In the genomic region with DNA sequence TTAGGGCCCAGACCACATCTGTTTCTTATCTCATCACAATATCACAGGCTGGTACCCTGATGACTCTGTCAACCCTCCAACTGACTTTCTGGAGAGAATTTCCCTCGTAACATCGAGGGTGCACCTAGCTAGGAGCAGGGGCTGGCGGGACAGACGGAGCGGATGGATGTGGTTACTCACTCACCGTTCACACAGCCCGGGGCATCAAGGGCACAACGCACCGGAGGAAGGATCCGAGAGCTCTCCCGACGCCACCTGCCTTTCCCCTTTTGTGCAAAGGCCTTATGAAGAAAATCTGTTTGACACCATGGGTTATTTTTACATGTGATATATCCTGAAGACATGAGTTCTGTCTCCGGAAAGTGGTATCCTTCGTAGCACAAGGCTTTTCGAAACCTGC, we compare ENCODE assay signal across 1 cellular context.
TF ChIP-seq lines count a peak whose summit lies in the region.

No MANE protein-coding gene starts in this region.

TF ChIP-seq in GM23338, 12 proteins besides CTCF, POLR2A, EP300 and RAD21 (continued from another document):
- TF ChIP-seq, protein P1, sequence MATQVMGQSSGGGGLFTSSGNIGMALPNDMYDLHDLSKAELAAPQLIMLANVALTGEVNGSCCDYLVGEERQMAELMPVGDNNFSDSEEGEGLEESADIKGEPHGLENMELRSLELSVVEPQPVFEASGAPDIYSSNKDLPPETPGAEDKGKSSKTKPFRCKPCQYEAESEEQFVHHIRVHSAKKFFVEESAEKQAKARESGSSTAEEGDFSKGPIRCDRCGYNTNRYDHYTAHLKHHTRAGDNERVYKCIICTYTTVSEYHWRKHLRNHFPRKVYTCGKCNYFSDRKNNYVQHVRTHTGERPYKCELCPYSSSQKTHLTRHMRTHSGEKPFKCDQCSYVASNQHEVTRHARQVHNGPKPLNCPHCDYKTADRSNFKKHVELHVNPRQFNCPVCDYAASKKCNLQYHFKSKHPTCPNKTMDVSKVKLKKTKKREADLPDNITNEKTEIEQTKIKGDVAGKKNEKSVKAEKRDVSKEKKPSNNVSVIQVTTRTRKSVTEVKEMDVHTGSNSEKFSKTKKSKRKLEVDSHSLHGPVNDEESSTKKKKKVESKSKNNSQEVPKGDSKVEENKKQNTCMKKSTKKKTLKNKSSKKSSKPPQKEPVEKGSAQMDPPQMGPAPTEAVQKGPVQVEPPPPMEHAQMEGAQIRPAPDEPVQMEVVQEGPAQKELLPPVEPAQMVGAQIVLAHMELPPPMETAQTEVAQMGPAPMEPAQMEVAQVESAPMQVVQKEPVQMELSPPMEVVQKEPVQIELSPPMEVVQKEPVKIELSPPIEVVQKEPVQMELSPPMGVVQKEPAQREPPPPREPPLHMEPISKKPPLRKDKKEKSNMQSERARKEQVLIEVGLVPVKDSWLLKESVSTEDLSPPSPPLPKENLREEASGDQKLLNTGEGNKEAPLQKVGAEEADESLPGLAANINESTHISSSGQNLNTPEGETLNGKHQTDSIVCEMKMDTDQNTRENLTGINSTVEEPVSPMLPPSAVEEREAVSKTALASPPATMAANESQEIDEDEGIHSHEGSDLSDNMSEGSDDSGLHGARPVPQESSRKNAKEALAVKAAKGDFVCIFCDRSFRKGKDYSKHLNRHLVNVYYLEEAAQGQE (IDR thresholded peaks at IDR 0.05; ENCODE audit: unreplicated experiment), result no peak
- TF ChIP-seq, protein P2, sequence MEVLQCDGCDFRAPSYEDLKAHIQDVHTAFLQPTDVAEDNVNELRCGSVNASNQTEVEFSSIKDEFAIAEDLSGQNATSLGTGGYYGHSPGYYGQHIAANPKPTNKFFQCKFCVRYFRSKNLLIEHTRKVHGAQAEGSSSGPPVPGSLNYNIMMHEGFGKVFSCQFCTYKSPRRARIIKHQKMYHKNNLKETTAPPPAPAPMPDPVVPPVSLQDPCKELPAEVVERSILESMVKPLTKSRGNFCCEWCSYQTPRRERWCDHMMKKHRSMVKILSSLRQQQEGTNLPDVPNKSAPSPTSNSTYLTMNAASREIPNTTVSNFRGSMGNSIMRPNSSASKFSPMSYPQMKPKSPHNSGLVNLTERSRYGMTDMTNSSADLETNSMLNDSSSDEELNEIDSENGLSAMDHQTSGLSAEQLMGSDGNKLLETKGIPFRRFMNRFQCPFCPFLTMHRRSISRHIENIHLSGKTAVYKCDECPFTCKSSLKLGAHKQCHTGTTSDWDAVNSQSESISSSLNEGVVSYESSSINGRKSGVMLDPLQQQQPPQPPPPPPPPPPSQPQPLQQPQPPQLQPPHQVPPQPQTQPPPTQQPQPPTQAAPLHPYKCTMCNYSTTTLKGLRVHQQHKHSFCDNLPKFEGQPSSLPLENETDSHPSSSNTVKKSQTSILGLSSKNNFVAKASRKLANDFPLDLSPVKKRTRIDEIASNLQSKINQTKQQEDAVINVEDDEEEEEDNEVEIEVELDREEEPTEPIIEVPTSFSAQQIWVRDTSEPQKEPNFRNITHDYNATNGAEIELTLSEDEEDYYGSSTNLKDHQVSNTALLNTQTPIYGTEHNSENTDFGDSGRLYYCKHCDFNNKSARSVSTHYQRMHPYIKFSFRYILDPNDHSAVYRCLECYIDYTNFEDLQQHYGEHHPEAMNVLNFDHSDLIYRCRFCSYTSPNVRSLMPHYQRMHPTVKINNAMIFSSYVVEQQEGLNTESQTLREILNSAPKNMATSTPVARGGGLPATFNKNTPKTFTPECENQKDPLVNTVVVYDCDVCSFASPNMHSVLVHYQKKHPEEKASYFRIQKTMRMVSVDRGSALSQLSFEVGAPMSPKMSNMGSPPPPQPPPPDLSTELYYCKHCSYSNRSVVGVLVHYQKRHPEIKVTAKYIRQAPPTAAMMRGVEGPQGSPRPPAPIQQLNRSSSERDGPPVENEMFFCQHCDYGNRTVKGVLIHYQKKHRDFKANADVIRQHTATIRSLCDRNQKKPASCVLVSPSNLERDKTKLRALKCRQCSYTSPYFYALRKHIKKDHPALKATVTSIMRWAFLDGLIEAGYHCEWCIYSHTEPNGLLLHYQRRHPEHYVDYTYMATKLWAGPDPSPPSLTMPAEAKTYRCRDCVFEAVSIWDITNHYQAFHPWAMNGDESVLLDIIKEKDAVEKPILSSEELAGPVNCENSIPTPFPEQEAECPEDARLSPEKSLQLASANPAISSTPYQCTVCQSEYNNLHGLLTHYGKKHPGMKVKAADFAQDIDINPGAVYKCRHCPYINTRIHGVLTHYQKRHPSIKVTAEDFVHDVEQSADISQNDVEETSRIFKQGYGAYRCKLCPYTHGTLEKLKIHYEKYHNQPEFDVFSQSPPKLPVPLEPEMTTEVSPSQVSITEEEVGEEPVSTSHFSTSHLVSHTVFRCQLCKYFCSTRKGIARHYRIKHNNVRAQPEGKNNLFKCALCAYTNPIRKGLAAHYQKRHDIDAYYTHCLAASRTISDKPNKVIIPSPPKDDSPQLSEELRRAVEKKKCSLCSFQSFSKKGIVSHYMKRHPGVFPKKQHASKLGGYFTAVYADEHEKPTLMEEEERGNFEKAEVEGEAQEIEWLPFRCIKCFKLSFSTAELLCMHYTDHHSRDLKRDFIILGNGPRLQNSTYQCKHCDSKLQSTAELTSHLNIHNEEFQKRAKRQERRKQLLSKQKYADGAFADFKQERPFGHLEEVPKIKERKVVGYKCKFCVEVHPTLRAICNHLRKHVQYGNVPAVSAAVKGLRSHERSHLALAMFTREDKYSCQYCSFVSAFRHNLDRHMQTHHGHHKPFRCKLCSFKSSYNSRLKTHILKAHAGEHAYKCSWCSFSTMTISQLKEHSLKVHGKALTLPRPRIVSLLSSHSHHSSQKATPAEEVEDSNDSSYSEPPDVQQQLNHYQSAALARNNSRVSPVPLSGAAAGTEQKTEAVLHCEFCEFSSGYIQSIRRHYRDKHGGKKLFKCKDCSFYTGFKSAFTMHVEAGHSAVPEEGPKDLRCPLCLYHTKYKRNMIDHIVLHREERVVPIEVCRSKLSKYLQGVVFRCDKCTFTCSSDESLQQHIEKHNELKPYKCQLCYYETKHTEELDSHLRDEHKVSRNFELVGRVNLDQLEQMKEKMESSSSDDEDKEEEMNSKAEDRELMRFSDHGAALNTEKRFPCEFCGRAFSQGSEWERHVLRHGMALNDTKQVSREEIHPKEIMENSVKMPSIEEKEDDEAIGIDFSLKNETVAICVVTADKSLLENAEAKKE (CRISPR knock-in tag; IDR thresholded peaks at IDR 0.05), result no peak
- TF ChIP-seq ZNF114 (CRISPR knock-in tag; IDR thresholded peaks at IDR 0.05) (no peak), NANOG (IDR thresholded peaks at IDR 0.05; ENCODE audit: borderline replicate concordance) (no peak), EZH2phosphoT487 (IDR thresholded peaks at IDR 0.05; ENCODE audit: unreplicated experiment) (no peak), STAT1 (IDR thresholded peaks at IDR 0.05; ENCODE audit: unreplicated experiment) (no peak), ZNF331 (CRISPR knock-in tag; IDR thresholded peaks at IDR 0.05; ENCODE audit: low read depth) (no peak), EZH2 (IDR thresholded peaks at IDR 0.05; ENCODE audit: low read depth, unreplicated experiment) (no peak), CREB1 (CRISPR knock-in tag; IDR thresholded peaks at IDR 0.05; ENCODE audit: low read depth) (no peak), POLR2AphosphoS5 (IDR thresholded peaks at IDR 0.05; ENCODE audit: low read depth) (no peak)
- TF ChIP-seq, protein P3, sequence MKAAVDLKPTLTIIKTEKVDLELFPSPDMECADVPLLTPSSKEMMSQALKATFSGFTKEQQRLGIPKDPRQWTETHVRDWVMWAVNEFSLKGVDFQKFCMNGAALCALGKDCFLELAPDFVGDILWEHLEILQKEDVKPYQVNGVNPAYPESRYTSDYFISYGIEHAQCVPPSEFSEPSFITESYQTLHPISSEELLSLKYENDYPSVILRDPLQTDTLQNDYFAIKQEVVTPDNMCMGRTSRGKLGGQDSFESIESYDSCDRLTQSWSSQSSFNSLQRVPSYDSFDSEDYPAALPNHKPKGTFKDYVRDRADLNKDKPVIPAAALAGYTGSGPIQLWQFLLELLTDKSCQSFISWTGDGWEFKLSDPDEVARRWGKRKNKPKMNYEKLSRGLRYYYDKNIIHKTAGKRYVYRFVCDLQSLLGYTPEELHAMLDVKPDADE (IDR thresholded peaks at IDR 0.05), result no peak
TF ChIP-seq in GM23338: peak in this region for 0.
